17 cellular contexts compared by ENCODE assay signal in the genomic region with DNA sequence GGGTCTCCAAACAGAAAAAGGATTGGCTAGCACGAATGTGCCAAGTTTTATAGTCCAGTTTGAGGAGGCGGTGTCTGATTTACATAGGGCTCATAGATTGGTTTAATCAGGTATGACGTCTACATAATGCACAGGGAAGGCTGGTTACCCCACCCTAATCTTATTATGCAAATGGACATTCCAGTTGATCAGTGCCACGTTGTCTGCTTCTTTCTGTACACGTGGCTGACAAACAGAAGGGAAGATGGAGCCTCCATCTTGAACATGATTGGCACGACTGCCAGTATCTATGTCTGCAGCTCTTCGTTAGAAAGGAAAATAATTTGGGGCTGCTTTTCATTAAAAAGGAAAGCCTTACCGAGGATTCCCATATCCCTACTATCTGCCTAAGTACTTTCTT. TPM values are rescaled to one million over a fixed set of nuclear protein-coding genes. Genes with fewer than 3 reads are reported as not detected.
DNase-seq lines count a peak whose midpoint lies in the region; TF ChIP-seq lines count a peak whose summit lies in the region.
"Had no signal": no experiment of that assay in that cellular context is flagged by ENCODE, and none has a peak within 500 bp of the region (broad histone marks: within the 10 kb centered on the region; RNA-seq: fewer than 3 reads in every experiment).

No MANE protein-coding gene starts in this region.

- H3K27me3 Mint-ChIP-seq in mesothelial cell of epicardium (ENCODE audit: low read depth), result no peaks in the 10 kb centered on the region

- DNase-seq in NCI-H1048 (lab: John Stamatoyannopoulos, UW) (peak; percentile 40), SK-N-DZ (ENCODE audit: low spot score) (peak; percentile 70), mesothelial cell of epicardium (ENCODE audit: low spot score in 2 of 2, unreplicated experiment in 2 of 2) (no peak), NCI-H2227 (lab: John Stamatoyannopoulos, UW; ENCODE audit: unreplicated experiment) (no peak), T-helper 1 cell (no peak)
- no peak for DNase-seq in stimulated activated naive CD4-positive, alpha-beta T cell treated with Interleukin-2 at 50 U/mL for 16 hours (lab: John Stamatoyannopoulos, UW)
- DNase-seq in stimulated activated CD4-positive, alpha-beta T cell treated with anti-CD3 and anti-CD28 coated beads, Interleukin-4, amount 100 ng/mL, for 4 hours, result no peak
- DNase-seq: CD8-positive, alpha-beta T cell; DMS79 treated with DMSO at 0.1 percent for 48 hours; NCI-H1105 treated with DMSO at 0.1 percent for 48 hours; NCI-H1694 treated with DMSO at 0.1 percent for 48 hours; NCI-H226; NCI-H524 treated with DMSO at 0.1 percent for 48 hours; SHP77; SK-N-SH had no signal

- peaks cover 2% of the 10 kb centered on the region for H3K36me3 Mint-ChIP-seq in mesothelial cell of epicardium

- peaks cover 29% of the 10 kb centered on the region for H3K4me1 Mint-ChIP-seq in mesothelial cell of epicardium

- peak overlapping the region; percentile 44 for H3K27ac ChIP-seq in 22Rv1
- H3K27ac ChIP-seq: BLaER1 treated with 17β-estradiol and CSF1 and Interleukin-3, amounts not matched to agents 10 nM and 100 nM had no signal

- TF ChIP-seq CTCF in 22Rv1 (IDR thresholded peaks at IDR 0.05) (no peak), mesothelial cell of epicardium (IDR thresholded peaks at IDR 0.05; ENCODE audit: unreplicated experiment) (no peak)

- H3K9me3 Mint-ChIP-seq in mesothelial cell of epicardium, result peaks cover 6% of the 10 kb centered on the region
- H3K9me3 Mint-ChIP-seq: CD8-positive, alpha-beta T cell had no signal

- H3K27ac Mint-ChIP-seq in mesothelial cell of epicardium, result peak overlapping the region; percentile 44
- H3K27ac Mint-ChIP-seq: CD8-positive, alpha-beta T cell had no signal

- H3K4me3 Mint-ChIP-seq in mesothelial cell of epicardium, result no peak overlapping the region
- H3K4me3 Mint-ChIP-seq: CD8-positive, alpha-beta T cell had no signal

RNA-seq across cellular contexts. Expression of gene N4BP2L1, which starts 47.5 kb away (rescaled TPM):
- polyA plus RNA-seq in SK-N-DZ (2014; cell fraction: cytosol; rRNA removed), result 28.1 and 32.6 TPM in 2 replicates
- 21.0 and 29.5 TPM in 2 replicates for polyA plus RNA-seq in SK-N-DZ (2014; cell fraction: nucleus; rRNA removed)
- total RNA-seq in mesothelial cell of epicardium, result 12.6 to 13.7 TPM (median 13.4 TPM) in 3 replicates

Comparison
In these comparisons a context has a peak if more than half of its experiments do, and no peak if none do; other contexts are left out.
1. DNase-seq: peak in NCI-H1048 (single experiment) and SK-N-DZ (single experiment); none in mesothelial cell of epicardium (0 of 2), stimulated activated naive CD4-positive, alpha-beta T cell treated with Interleukin-2 at 50 U/mL for 16 hours (single experiment), stimulated activated CD4-positive, alpha-beta T cell treated with anti-CD3 and anti-CD28 coated beads, Interleukin-4, amount 100 ng/mL, for 4 hours (0 of 2), NCI-H2227 (single experiment) and T-helper 1 cell (0 of 5).